Comparison of ENCODE assay signal across 18 cellular contexts in genomic region chr3:12049675-12050074, GRCh38. TPM values are rescaled to one million over a fixed set of nuclear protein-coding genes. Genes with fewer than 3 reads are reported as not detected.
DNase-seq lines count a peak whose midpoint lies in the region; ATAC-seq, FAIRE-seq and TF ChIP-seq lines count a peak whose summit lies in the region.
"Had no signal": no experiment of that assay in that cellular context is flagged by ENCODE, and none has a peak within 500 bp of the region (broad histone marks: within the 10 kb centered on the region; RNA-seq: fewer than 3 reads in every experiment).

No MANE protein-coding gene starts in this region.

- no peak for FAIRE-seq in HepG2 (lab: Jason Lieb, UNC)
- FAIRE-seq in urothelium cell line (lab: Jason Lieb, UNC), result no peak

- CTCF ChIA-PET in HepG2 (lab: Yijun Ruan, JAX; ENCODE audit: low intra/inter-chr PET ratio, low total read pairs), result no interaction called here

- H4K20me1 ChIP-seq in HepG2 (ENCODE audit: insufficient read depth, low read length) (no peaks in the 10 kb centered on the region), fibroblast of lung (ENCODE audit: control insufficient read depth, extremely low read depth, insufficient read depth, low read length) (no peaks in the 10 kb centered on the region)

- no peak overlapping the region for H3K27ac Mint-ChIP-seq in natural killer cell
- H3K27ac Mint-ChIP-seq: activated CD4-positive, alpha-beta T cell treated with anti-CD3 and anti-CD28 coated beads for 36 hours; activated T-cell treated with anti-CD3 and anti-CD28 coated beads, Interleukin-2, amount 50 U/mL, for 24 hours; naive thymus-derived CD4-positive, alpha-beta T cell had no signal

- no peaks in the 10 kb centered on the region for H3K9me3 Mint-ChIP-seq in natural killer cell
- H3K9me3 Mint-ChIP-seq: activated T-cell treated with anti-CD3 and anti-CD28 coated beads, Interleukin-2, amount 50 U/mL, for 24 hours had no signal

- no peak overlapping the region for H3K4me3 ChIP-seq in HepG2 (replicated peaks in 1 of 3; ENCODE audit: insufficient read depth in 1 of 3, low read depth in 2 of 3, low read length in 3 of 3)
- H3K4me3 ChIP-seq in right lobe of liver, result no peak overlapping the region
- H3K4me3 ChIP-seq in fibroblast of lung (replicated peaks in 1 of 4; ENCODE audit: control extremely low read depth in 1 of 4, insufficient read depth in 1 of 4, low read depth in 3 of 4, low read length in 4 of 4), result no peak overlapping the region
- H3K4me3 ChIP-seq: upper lobe of left lung had no signal

- no peaks in the 10 kb centered on the region for H3K4me1 Mint-ChIP-seq in natural killer cell
- H3K4me1 Mint-ChIP-seq: activated CD4-positive, alpha-beta T cell treated with anti-CD3 and anti-CD28 coated beads for 36 hours; naive thymus-derived CD4-positive, alpha-beta T cell had no signal

- DNase-seq in HepG2 (ENCODE audit: low spot score) (no peak), right lobe of liver (no peak), fibroblast of lung (ENCODE audit: low read depth in 2 of 2) (peak; percentile 4 to 28), urothelium cell line (ENCODE audit: low spot score) (peak; percentile 35), natural killer cell (no peak), NCI-H510A (lab: John Stamatoyannopoulos, UW) (no peak)
- no peak for DNase-seq in activated CD8-positive, alpha-beta memory T cell treated with anti-CD3 and anti-CD28 coated beads, Interleukin-2, amount 50 U/mL, for 4 hours
- DNase-seq: activated CD4-positive, alpha-beta T cell treated with anti-CD3 and anti-CD28 coated beads for 36 hours; activated T-cell treated with anti-CD3 and anti-CD28 coated beads, Interleukin-2, amount 50 U/mL, for 24 hours; amniotic stem cell; DMS153; kidney glomerular epithelial cell; naive thymus-derived CD4-positive, alpha-beta T cell; NCI-H2227 treated with DMSO at 0.1 percent for 48 hours; retina; upper lobe of left lung had no signal

- ATAC-seq in HepG2 (no peak), right lobe of liver (no peak), natural killer cell (no peak)
- ATAC-seq: activated CD4-positive, alpha-beta T cell treated with anti-CD3 and anti-CD28 coated beads for 36 hours; naive thymus-derived CD4-positive, alpha-beta T cell had no signal

- in situ Hi-C loops in HepG2 (cut with HindIII; ENCODE audit: extremely low pct_ligation_motif_present, low pct_unique_long_range_greater_than_20kb), result no loop called here

- TF ChIP-seq POLR2A in HepG2 (IDR thresholded peaks at IDR 0.05; ENCODE audit: insufficient read depth in 1 of 2, low read depth in 2 of 2, low read length in 2 of 2), result no peak
- TF ChIP-seq POLR2A in right lobe of liver (IDR thresholded peaks at IDR 0.05), result no peak

- no peak for TF ChIP-seq CTCF in HepG2 (CRISPR knock-in tag; IDR thresholded peaks at IDR 0.05)
- TF ChIP-seq CTCF in right lobe of liver (IDR thresholded peaks at IDR 0.05), result no peak
- no peak for TF ChIP-seq CTCF in fibroblast of lung (conservative IDR thresholded peaks at IDR 0.05 in 1 of 2, IDR thresholded peaks at IDR 0.05 in 1 of 2; ENCODE audit: low read depth in 1 of 2, low read length in 2 of 2)
- TF ChIP-seq CTCF in natural killer cell (IDR thresholded peaks at IDR 0.05), result no peak

- no peaks in the 10 kb centered on the region for H3K36me3 Mint-ChIP-seq in natural killer cell
- H3K36me3 Mint-ChIP-seq: naive thymus-derived CD4-positive, alpha-beta T cell had no signal

- POLR2A ChIA-PET in HepG2 (lab: Yijun Ruan, JAX), result no interaction called here

- H3K36me3 ChIP-seq in HepG2 (replicated peaks in 1 of 2; ENCODE audit: control insufficient read depth in 1 of 2, insufficient read depth in 2 of 2, low read length in 2 of 2) (no peaks in the 10 kb centered on the region), right lobe of liver (no peaks in the 10 kb centered on the region), fibroblast of lung (ENCODE audit: control insufficient read depth, insufficient read depth, low read length) (no peaks in the 10 kb centered on the region)
- H3K36me3 ChIP-seq: upper lobe of left lung had no signal

- H3K27me3 ChIP-seq in HepG2 (ENCODE audit: control insufficient read depth in 1 of 2, insufficient read depth in 2 of 2, low read length in 2 of 2) (no peaks in the 10 kb centered on the region), right lobe of liver (no peaks in the 10 kb centered on the region), fibroblast of lung (ENCODE audit: control insufficient read depth, insufficient read depth, low read length) (no peaks in the 10 kb centered on the region)
- H3K27me3 ChIP-seq: upper lobe of left lung had no signal

- intact Hi-C loops in HepG2 (cut with micrococcal nuclease; ENCODE audit: unreplicated experiment), result no loop called here
- intact Hi-C loops in right lobe of liver (cut with DNase I), result no loop called here
- intact Hi-C loops in natural killer cell (cut with micrococcal nuclease), result no loop called here

- no peaks in the 10 kb centered on the region for H3K9me3 ChIP-seq in HepG2 (ENCODE audit: low read length)
- H3K9me3 ChIP-seq in right lobe of liver, result no peaks in the 10 kb centered on the region
- no peaks in the 10 kb centered on the region for H3K9me3 ChIP-seq in fibroblast of lung (ENCODE audit: control insufficient read depth, insufficient read depth, low read depth, low read length)
- H3K9me3 ChIP-seq: upper lobe of left lung had no signal

- no peak overlapping the region for H3K4me3 Mint-ChIP-seq in natural killer cell
- H3K4me3 Mint-ChIP-seq: activated CD4-positive, alpha-beta T cell treated with anti-CD3 and anti-CD28 coated beads for 36 hours; activated T-cell treated with anti-CD3 and anti-CD28 coated beads, Interleukin-2, amount 50 U/mL, for 24 hours; naive thymus-derived CD4-positive, alpha-beta T cell had no signal

- no peak for TF ChIP-seq RAD21 in HepG2 (CRISPR knock-in tag; IDR thresholded peaks at IDR 0.05)

- H3K79me2 ChIP-seq in HepG2 (ENCODE audit: insufficient read depth, low read length), result no peaks in the 10 kb centered on the region
- no peaks in the 10 kb centered on the region for H3K79me2 ChIP-seq in fibroblast of lung (ENCODE audit: control insufficient read depth, insufficient read depth, low read length)

- no peak for TF ChIP-seq EP300 in HepG2 (IDR thresholded peaks at IDR 0.05; ENCODE audit: low read depth in 2 of 2, low read length in 2 of 2)
- TF ChIP-seq EP300 in HepG2 (CRISPR knock-in tag; IDR thresholded peaks at IDR 0.05; ENCODE audit: borderline replicate concordance), result no peak

- H3K4me2 ChIP-seq in HepG2 (ENCODE audit: low read depth, low read length), result no peak overlapping the region
- no peak overlapping the region for H3K4me2 ChIP-seq in fibroblast of lung (ENCODE audit: extremely low read depth, insufficient read depth, low read length)

- H2AFZ ChIP-seq in HepG2 (ENCODE audit: low read length) (no peak overlapping the region), fibroblast of lung (ENCODE audit: low read length) (no peak overlapping the region)

- H3K4me1 ChIP-seq in HepG2 (ENCODE audit: insufficient read depth, low read length), result no peaks in the 10 kb centered on the region
- no peaks in the 10 kb centered on the region for H3K4me1 ChIP-seq in right lobe of liver
- H3K4me1 ChIP-seq in fibroblast of lung (ENCODE audit: control insufficient read depth, extremely low read depth, insufficient read depth, low read length), result no peaks in the 10 kb centered on the region
- H3K4me1 ChIP-seq: upper lobe of left lung had no signal

- BruUV-seq in HepG2 (replicated peaks; lab: Mats Ljungman, UMichigan), result no TSS peak

- peaks cover 0 to 10% of the 10 kb centered on the region in 2 donors for H3K27me3 Mint-ChIP-seq in natural killer cell (ENCODE audit: low read depth in 2 of 2)

- 1% methylated on average over 6 of the region's 6 CpGs for WGBS in HepG2 (ENCODE audit: low lambda C conversion rate)
- 29% methylated on average over 6 of the region's 6 CpGs for WGBS in right lobe of liver (ENCODE audit: insufficient coverage, low coverage, low lambda C conversion rate, missing lambda C conversion rate)

- H3K27ac ChIP-seq in HepG2 (ENCODE audit: extremely low read length, insufficient read depth, low read length) (no peak overlapping the region), right lobe of liver (no peak overlapping the region), fibroblast of lung (ENCODE audit: insufficient read depth, low read length) (no peak overlapping the region)
- H3K27ac ChIP-seq: upper lobe of left lung had no signal

- H3K9ac ChIP-seq in HepG2 (ENCODE audit: insufficient read depth, low read depth, low read length) (no peak overlapping the region), fibroblast of lung (ENCODE audit: insufficient read depth, low read length) (no peak overlapping the region)

TF ChIP-seq in PFSK-1, 5 proteins besides CTCF, POLR2A, EP300 and RAD21 (continues in another document):
- TF ChIP-seq POLR2AphosphoS5 (IDR thresholded peaks at IDR 0.05; ENCODE audit: low read depth, low read length), result no peak

RNA-seq across cellular contexts. Expression of gene SYN2, which starts 45.5 kb away (rescaled TPM):
- total RNA-seq in HepG2 (2016; rRNA removed; fragmentation: Illumina TruSeq; extraction: Trizol) (not detected in 2 replicates), right lobe of liver (not detected), fibroblast of lung (0.17 and 0.26 TPM in 2 replicates), natural killer cell (under 1 TPM in 2 of 3 donors, not detected in 1; 0.18 to 0.23 TPM)
- total RNA-seq in HepG2 (2016; cell fraction: cytosol; rRNA removed; fragmentation: Illumina TruSeq; extraction: Trizol; ENCODE audit: low read depth), result not detected in 2 replicates
- total RNA-seq in HepG2 (2016; cell fraction: insoluble cytoplasmic fraction; rRNA removed; fragmentation: Illumina TruSeq; extraction: Trizol), result not detected in 2 replicates
- total RNA-seq in HepG2 (2016; cell fraction: membrane; rRNA removed; fragmentation: Illumina TruSeq; extraction: Trizol), result not detected in 2 replicates
- total RNA-seq in HepG2 (2016; cell fraction: nucleus; rRNA removed; fragmentation: Illumina TruSeq; extraction: Trizol), result not detected in 2 replicates
- polyA plus RNA-seq in HepG2 (2011; rRNA removed) (0.03 TPM in 1 of 2 replicates, not detected in the other), fibroblast of lung (0.11 and 0.19 TPM in 2 replicates)
- not detected in 2 replicates for polyA plus RNA-seq in HepG2 (2011; cell fraction: cytosol; rRNA removed)
- polyA plus RNA-seq in HepG2 (2011; cell fraction: nucleus; rRNA removed), result not detected in 2 replicates
- not detected in 2 replicates for polyA plus RNA-seq in HepG2 (2012)
- polyA plus RNA-seq in HepG2 (2016; cell fraction: cytosol; fragmentation: Illumina TruSeq; extraction: Trizol; ENCODE audit: low read depth), result not detected in 2 replicates
- not detected in 2 replicates for polyA plus RNA-seq in HepG2 (2016; cell fraction: insoluble cytoplasmic fraction; fragmentation: Illumina TruSeq; extraction: Trizol; ENCODE audit: low read depth)
- polyA plus RNA-seq in HepG2 (2016; cell fraction: membrane; fragmentation: Illumina TruSeq; extraction: Trizol; ENCODE audit: low read depth), result not detected in 2 replicates
- polyA plus RNA-seq in HepG2 (2016; cell fraction: nucleus; fragmentation: Illumina TruSeq; extraction: Trizol; ENCODE audit: insufficient read depth, low read depth), result not detected in 2 replicates
- 0.26 TPM in 1 of 2 replicates, not detected in the other for polyA minus RNA-seq in HepG2 (2011; rRNA and poly(A)+ RNA removed; ENCODE audit: low replicate concordance)
- polyA minus RNA-seq in HepG2 (2011; cell fraction: cytosol; rRNA and poly(A)+ RNA removed), result not detected in 2 replicates
- polyA minus RNA-seq in HepG2 (2011; cell fraction: nucleus; rRNA and poly(A)+ RNA removed), result not detected in 2 replicates
- polyA plus RNA-seq in PFSK-1 (2012; ENCODE audit: insufficient read length, low read depth), result not detected
- polyA plus RNA-seq in fibroblast of lung (2012), result 0.08 and 0.19 TPM in 2 replicates
- 2.1 TPM in 1 of 2 replicates, not detected in the other for polyA minus RNA-seq in fibroblast of lung (ENCODE audit: low replicate concordance)
- total RNA-seq: T-helper 1 cell treated with Interleukin-12 subunit alpha and Interleukin-12 subunit beta and Interleukin-4 antibody, amounts not matched to agents 30 ng/mL and 1 ng/mL, for 36 hours had no signal
- polyA plus RNA-seq: naive thymus-derived CD4-positive, alpha-beta T cell had no signal

Comparison
In these comparisons a context has a peak if more than half of its experiments do, and no peak if none do; other contexts are left out.
1. DNase-seq: peak in fibroblast of lung (2 of 2) and urothelium cell line (single experiment); none in HepG2 (single experiment), right lobe of liver (0 of 3), activated CD8-positive, alpha-beta memory T cell treated with anti-CD3 and anti-CD28 coated beads, Interleukin-2, amount 50 U/mL, for 4 hours (single experiment), natural killer cell (single experiment) and NCI-H510A (single experiment).